ENCODE assay signal across 9 cellular contexts in the genomic region with DNA sequence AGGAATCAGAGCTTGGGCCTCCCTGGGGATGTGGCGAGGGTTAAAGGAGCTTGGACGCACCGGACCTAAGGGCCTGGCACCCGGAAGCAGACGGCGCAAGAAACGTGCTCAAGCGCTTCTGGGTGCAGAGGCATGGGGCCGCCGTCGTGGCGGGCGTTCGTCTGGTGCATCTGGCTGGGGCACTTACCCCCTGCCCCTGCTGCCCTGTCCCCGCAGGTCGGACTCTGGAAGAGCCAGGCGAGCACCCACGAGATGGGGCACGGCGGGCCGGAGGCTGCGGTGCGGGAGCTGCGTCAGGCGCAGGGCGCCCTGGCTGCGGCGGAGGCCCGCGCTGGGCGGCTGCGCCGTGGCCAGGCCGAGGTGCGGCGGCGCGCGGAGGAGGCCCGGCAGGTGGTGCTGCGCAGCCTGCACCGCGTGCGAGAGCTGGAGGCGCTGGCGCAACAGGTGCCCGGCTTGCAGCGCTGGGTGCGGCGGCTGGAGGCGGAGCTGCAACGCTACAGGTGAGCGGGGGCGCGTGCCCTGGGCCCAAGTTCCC. TPM values are rescaled to one million over a fixed set of nuclear protein-coding genes. Genes with fewer than 3 reads are reported as not detected.
A peak's percentile ranks its signal among the peaks of the same experiment; 100 is the strongest.
DNase-seq lines count a peak whose midpoint lies in the region; ATAC-seq and TF ChIP-seq lines count a peak whose summit lies in the region.
"Had no signal": no experiment of that assay in that cellular context is flagged by ENCODE, and none has a peak within 500 bp of the region (broad histone marks: within the 10 kb centered on the region; RNA-seq: fewer than 3 reads in every experiment).

No MANE protein-coding gene starts in this region.

- H3K4me1 Mint-ChIP-seq in activated CD8-positive, alpha-beta T cell treated with anti-CD3 and anti-CD28 coated beads for 36 hours (ENCODE audit: low read depth) = peaks cover 33% of the 10 kb centered on the region

- H3K4me3 Mint-ChIP-seq in activated CD8-positive, alpha-beta T cell treated with anti-CD3 and anti-CD28 coated beads for 36 hours = peak overlapping the region; percentile 71

- POLR2A ChIA-PET in activated CD8-positive, alpha-beta T cell treated with anti-CD3 and anti-CD28 coated beads for 36 hours (lab: Charles Lee) = interaction anchor here (0.6 to 4.1 kb wide), 6 partner anchors 10 to 172 kb away, joined by 3 to 22 read pairs (median 4); partner anchors contain the start of genes CFAP92 and RAB43

- ATAC-seq in activated CD8-positive, alpha-beta T cell treated with anti-CD3 and anti-CD28 coated beads for 36 hours = peak; percentile 71
- ATAC-seq in GM18505 (IDR thresholded peaks at IDR 0.05; ENCODE audit: unreplicated experiment) (no peak), GM21717 (IDR thresholded peaks at IDR 0.05; ENCODE audit: unreplicated experiment) (no peak)

- H3K36me3 Mint-ChIP-seq in activated CD8-positive, alpha-beta T cell treated with anti-CD3 and anti-CD28 coated beads for 36 hours (ENCODE audit: low read depth) = no peaks in the 10 kb centered on the region

- peaks cover 20% of the 10 kb centered on the region for H3K27me3 Mint-ChIP-seq in activated CD8-positive, alpha-beta T cell treated with anti-CD3 and anti-CD28 coated beads for 36 hours

- no peak overlapping the region for H3K27ac Mint-ChIP-seq in activated CD8-positive, alpha-beta T cell treated with anti-CD3 and anti-CD28 coated beads for 36 hours

- no peak for TF ChIP-seq POLR2A in GM18505 (IDR thresholded peaks at IDR 0.05; ENCODE audit: borderline replicate concordance, extremely low read depth, insufficient read depth, insufficient read length)

- H3K9me3 Mint-ChIP-seq in activated CD8-positive, alpha-beta T cell treated with anti-CD3 and anti-CD28 coated beads for 36 hours = no peaks in the 10 kb centered on the region

- DNase-seq in activated T-cell treated with anti-CD3 and anti-CD28 coated beads for 1 hour (ENCODE audit: low read depth) (peak; percentile 39), activated T-cell treated with anti-CD3 and anti-CD28 coated beads for 4 hours (no peak), germinal center (ENCODE audit: low spot score) (peak; percentile 55), SKM-1 treated with dmso at 0.1 percent for 144 hours (lab: John Stamatoyannopoulos, UW; ENCODE audit: unreplicated experiment) (no peak)
- peak; percentile 63 for DNase-seq in activated CD8-positive, alpha-beta T cell treated with anti-CD3 and anti-CD28 coated beads for 36 hours
- DNase-seq in stimulated activated CD4-positive, alpha-beta T cell treated with anti-CD3 and anti-CD28 coated beads, Interleukin-2, amount 100 ng/mL, for 24 hours = peak; percentile 47 to 57

- intact Hi-C loops in activated CD8-positive, alpha-beta T cell treated with anti-CD3 and anti-CD28 coated beads for 36 hours (cut with micrococcal nuclease) = no loop called here

- TF ChIP-seq CTCF in activated CD8-positive, alpha-beta T cell treated with anti-CD3 and anti-CD28 coated beads for 36 hours (IDR thresholded peaks at IDR 0.05) = no peak

- CTCF ChIA-PET in activated CD8-positive, alpha-beta T cell treated with anti-CD3 and anti-CD28 coated beads for 36 hours (lab: Charles Lee) = interaction anchor here (0.8 to 7.1 kb wide), 11 partner anchors 8 to 242 kb away, joined by 3 to 66 read pairs (median 7); partner anchors contain the start of gene CFAP92

RNA-seq across cellular contexts. Expression of gene EFCC1, which starts 2.5 kb away (rescaled TPM):
- under 1 TPM; 0.16 to 0.38 TPM for total RNA-seq in activated CD8-positive, alpha-beta T cell treated with anti-CD3 and anti-CD28 coated beads for 36 hours

RNA-seq across cellular contexts. Expression of gene CFAP92, which starts 9.8 kb away (rescaled TPM):
- under 1 TPM; 0.38 to 0.83 TPM for total RNA-seq in activated CD8-positive, alpha-beta T cell treated with anti-CD3 and anti-CD28 coated beads for 36 hours

RNA-seq across cellular contexts. Expression of gene GP9, which starts 56.9 kb away (rescaled TPM):
- total RNA-seq in activated CD8-positive, alpha-beta T cell treated with anti-CD3 and anti-CD28 coated beads for 36 hours = not detected
- total RNA-seq: myocyte had no signal

Comparison
In these comparisons a context has a peak if more than half of its experiments do, and no peak if none do; other contexts are left out.
1. DNase-seq: peak in activated T-cell treated with anti-CD3 and anti-CD28 coated beads for 1 hour (single experiment), activated CD8-positive, alpha-beta T cell treated with anti-CD3 and anti-CD28 coated beads for 36 hours (single experiment), germinal center (single experiment) and stimulated activated CD4-positive, alpha-beta T cell treated with anti-CD3 and anti-CD28 coated beads, Interleukin-2, amount 100 ng/mL, for 24 hours (2 of 2); none in activated T-cell treated with anti-CD3 and anti-CD28 coated beads for 4 hours (single experiment) and SKM-1 treated with dmso at 0.1 percent for 144 hours (single experiment).